ENCODE assay signal across 24 cellular contexts in genomic region chr6:88365656-88366055, GRCh38.
DNase-seq lines count a peak whose midpoint lies in the region; ATAC-seq, FAIRE-seq and TF ChIP-seq lines count a peak whose summit lies in the region.
"Had no signal": no experiment of that assay in that cellular context is flagged by ENCODE, and none has a peak within 500 bp of the region (broad histone marks: within the 10 kb centered on the region; RNA-seq: fewer than 3 reads in every experiment).

No MANE protein-coding gene starts in this region.

- WGBS in A549 (ENCODE audit: missing lambda C conversion rate) = 54% methylated on average over 2 of the region's 2 CpGs

- H3K27ac ChIP-seq in A549 = peak overlapping the region; percentile 56 to 83; a peak in 3 of 6 replicates
- no peak overlapping the region for H3K27ac ChIP-seq in Peyer's patch
- H3K27ac ChIP-seq: GM23248 had no signal

- FAIRE-seq in A549 (lab: Jason Lieb, UNC) = no peak
- FAIRE-seq: GM12878, GM19239 had no signal

- H3K27me3 ChIP-seq in adipocyte (replicated peaks; ENCODE audit: control insufficient read depth, insufficient read depth, low read length) (peaks cover 5% of the 10 kb centered on the region), skeletal muscle satellite cell (ENCODE audit: control insufficient read depth, insufficient read depth, low read length) (no peaks in the 10 kb centered on the region), Peyer's patch (no peaks in the 10 kb centered on the region)

- H3K36me3 ChIP-seq in adipocyte (ENCODE audit: control insufficient read depth, insufficient read depth, low read length, severe bottlenecking) (no peaks in the 10 kb centered on the region), skeletal muscle satellite cell (ENCODE audit: insufficient read depth, low read length) (no peaks in the 10 kb centered on the region), Peyer's patch (no peaks in the 10 kb centered on the region)
- H3K36me3 ChIP-seq: BE2C, HAP-1 had no signal

- CTCF ChIA-PET in A549 (lab: Yijun Ruan, JAX) = no interaction called here

- no peak for TF ChIP-seq POLR2A in A549 (IDR thresholded peaks at IDR 0.05; ENCODE audit: low read length)
- TF ChIP-seq POLR2A in Peyer's patch (IDR thresholded peaks at IDR 0.05) = no peak

- H3K9ac ChIP-seq in adipocyte (ENCODE audit: low read length) (peak overlapping the region; percentile 22), skeletal muscle satellite cell (ENCODE audit: low read depth, low read length) (peak overlapping the region; percentile 39)
- H3K9ac ChIP-seq: GM23248 had no signal

- no peak for DNase-seq in A549 (ENCODE audit: low read depth in 1 of 2, low spot score in 1 of 2)
- no peak for DNase-seq in adipocyte (ENCODE audit: low read depth)
- peak; percentile 30 for DNase-seq in fibroblast of villous mesenchyme (ENCODE audit: low read depth)
- no peak for DNase-seq in Peyer's patch
- no peak for DNase-seq in NCI-H1092 treated with DMSO at 0.1 percent for 48 hours (lab: John Stamatoyannopoulos, UW)
- DNase-seq in activated CD4-positive, alpha-beta T cell treated with anti-CD3 and anti-CD28 coated beads, Interleukin-2, amount 50 U/mL, for 4 hours = no peak
- DNase-seq: 8988T; ACHN; BE2C; C1 segment of cervical spinal cord; CD4-positive, CD25-positive, alpha-beta regulatory T cell; CD8-positive, alpha-beta memory T cell; COR-L47; DMS 273 treated with DMSO at 0.1 percent for 48 hours; DMS53; DND-41; EL; IMR-90 had no signal

- no peak for TF ChIP-seq EP300 in A549 (IDR thresholded peaks at IDR 0.05)

- POLR2A ChIA-PET in A549 (lab: Yijun Ruan, JAX) = no interaction called here

- no peak for TF ChIP-seq RAD21 in A549 (conservative IDR thresholded peaks at IDR 0.05 in 1 of 2, IDR thresholded peaks at IDR 0.05 in 1 of 2)

- no peak overlapping the region for H3K4me3 ChIP-seq in A549
- no peak overlapping the region for H3K4me3 ChIP-seq in adipocyte (ENCODE audit: low read length)
- H3K4me3 ChIP-seq in fibroblast of villous mesenchyme (ENCODE audit: low read depth, low read length) = no peak overlapping the region
- no peak overlapping the region for H3K4me3 ChIP-seq in skeletal muscle satellite cell (ENCODE audit: low read length)
- no peak overlapping the region for H3K4me3 ChIP-seq in Peyer's patch
- H3K4me3 ChIP-seq: GM12878, GM23248, HAP-1 had no signal

- no peak overlapping the region for H3K4me2 ChIP-seq in A549
- H3K4me2 ChIP-seq in skeletal muscle satellite cell (ENCODE audit: low read length) = no peak overlapping the region

- no peak for TF ChIP-seq CTCF in A549 (IDR thresholded peaks at IDR 0.05)
- no peak for TF ChIP-seq CTCF in fibroblast of villous mesenchyme (IDR thresholded peaks at IDR 0.05; ENCODE audit: insufficient read depth, low read depth, low read length)
- no peak for TF ChIP-seq CTCF in Peyer's patch (IDR thresholded peaks at IDR 0.05)

- ATAC-seq in A549 = no peak
- ATAC-seq in HG02588 (IDR thresholded peaks at IDR 0.05; ENCODE audit: unreplicated experiment) = no peak
- ATAC-seq: GM12878 had no signal

- H3K4me1 ChIP-seq in A549 = peaks cover 28% of the 10 kb centered on the region
- peaks cover 50% of the 10 kb centered on the region for H3K4me1 ChIP-seq in adipocyte (ENCODE audit: control insufficient read depth, insufficient read depth, low read length)
- H3K4me1 ChIP-seq in skeletal muscle satellite cell (ENCODE audit: control insufficient read depth, insufficient read depth, low read length) = peaks cover 60% of the 10 kb centered on the region
- H3K4me1 ChIP-seq in Peyer's patch = no peaks in the 10 kb centered on the region
- H3K4me1 ChIP-seq: BE2C had no signal

- H3K9me3 ChIP-seq in A549 (no peaks in the 10 kb centered on the region; the same call in 2 of the 3 replicates), adipocyte (ENCODE audit: control insufficient read depth, low read length) (peaks cover 2% of the 10 kb centered on the region), skeletal muscle satellite cell (replicated peaks; ENCODE audit: low read length) (no peaks in the 10 kb centered on the region), Peyer's patch (no peaks in the 10 kb centered on the region)
- H3K9me3 ChIP-seq: BE2C, HAP-1 had no signal

TF ChIP-seq in A549, 52 proteins besides CTCF, POLR2A, EP300 and RAD21:
- TF ChIP-seq E2F6 (IDR thresholded peaks at IDR 0.05; ENCODE audit: borderline replicate concordance, low read depth) = no peak
- no peak for TF ChIP-seq CEBPB (IDR thresholded peaks at IDR 0.05)
- TF ChIP-seq HEYL (CRISPR knock-in tag; IDR thresholded peaks at IDR 0.05) = no peak

Comparison
In these comparisons a context has a peak if more than half of its experiments do, and no peak if none do; other contexts are left out.
1. H3K27ac ChIP-seq: peak in A549 (2 of 2); none in Peyer's patch (0 of 4).